Comparison of ENCODE assay signal across 22 cellular contexts in the genomic region with DNA sequence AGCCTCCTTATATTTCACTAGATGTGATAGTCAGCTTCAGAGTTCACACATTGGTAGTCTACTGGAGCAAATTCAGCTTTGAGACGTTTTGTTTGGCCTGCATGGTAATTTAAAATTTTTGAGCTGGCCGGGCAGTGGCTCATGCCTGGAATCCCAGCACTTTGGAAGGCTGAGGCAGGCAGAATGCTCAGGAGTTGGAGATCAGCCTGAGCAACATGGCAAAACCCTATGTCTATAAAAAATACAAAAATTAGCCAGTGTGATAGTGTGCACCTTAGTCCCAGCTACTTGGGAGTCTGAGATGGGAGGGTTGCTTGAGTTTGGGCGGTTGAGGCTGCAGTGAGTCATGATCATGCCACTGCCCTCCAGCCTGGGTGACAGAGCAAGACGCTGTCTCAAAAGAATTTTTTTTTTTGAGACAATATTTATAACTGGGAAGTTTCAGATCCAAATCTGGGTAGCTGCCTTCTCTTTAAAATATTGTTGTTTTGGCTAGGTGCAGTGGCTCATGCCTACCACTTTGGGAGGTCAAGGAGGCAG. TPM values are rescaled to one million over a fixed set of nuclear protein-coding genes. Genes with fewer than 3 reads are reported as not detected.
"Had no signal": no experiment of that assay in that cellular context is flagged by ENCODE, and none has a peak within 500 bp of the region (broad histone marks: within the 10 kb centered on the region; RNA-seq: fewer than 3 reads in every experiment).

No MANE protein-coding gene starts in this region.

- H3K27ac ChIP-seq: dorsolateral prefrontal cortex, left lung, neural progenitor cell, ovary, thyroid gland, uterus had no signal

- H3K4me3 ChIP-seq: dorsolateral prefrontal cortex, left lung, neural progenitor cell, ovary, sigmoid colon, thyroid gland, uterus had no signal

- H3K27me3 ChIP-seq: dorsolateral prefrontal cortex, ovary, sigmoid colon, thyroid gland, uterus had no signal

- H3K36me3 ChIP-seq: left lung, neural progenitor cell, ovary, sigmoid colon, thyroid gland, uterus had no signal

- H3K27ac Mint-ChIP-seq: activated CD4-positive, alpha-beta T cell treated with anti-CD3 and anti-CD28 coated beads, Interleukin-2, amount 10 ng/mL, durations not matched to agents 24 days and 14 days; activated CD8-positive, alpha-beta T cell treated with anti-CD3 and anti-CD28 coated beads, Interleukin-2, amount 10 ng/mL, durations not matched to agents 7 days and 5 days; activated naive CD8-positive, alpha-beta T cell; activated T-cell treated with anti-CD3 and anti-CD28 coated beads, Interleukin-2, amount 50 U/mL, for 72 hours; endodermal cell; neural progenitor cell had no signal

- DNase-seq: activated CD4-positive, alpha-beta T cell treated with anti-CD3 and anti-CD28 coated beads, Interleukin-2, amount 10 ng/mL, durations not matched to agents 24 days and 14 days; activated CD4-positive, CD25-positive, alpha-beta regulatory T cell; activated CD8-positive, alpha-beta memory T cell treated with anti-CD3 and anti-CD28 coated beads, Interleukin-2, amount 50 U/mL, for 4 hours; activated CD8-positive, alpha-beta T cell treated with anti-CD3 and anti-CD28 coated beads, Interleukin-2, amount 10 ng/mL, durations not matched to agents 7 days and 5 days; activated gamma-delta T cell treated with Interleukin-2 at 50 U/mL for 16 hours; activated T-cell treated with anti-CD3 and anti-CD28 coated beads, Interleukin-2, amount 50 U/mL, for 72 hours; anterior cingulate cortex; dorsolateral prefrontal cortex; endodermal cell; kidney; left lung; naive B cell; ovary; sigmoid colon; stimulated activated CD4-positive, alpha-beta T cell treated with anti-CD3 and anti-CD28 coated beads, Interleukin-1b, Interleukin-23, amount 100 ng/mL, for 48 hours; thyroid gland; uterus had no signal

- H3K9me3 Mint-ChIP-seq: activated CD4-positive, alpha-beta T cell treated with anti-CD3 and anti-CD28 coated beads, Interleukin-2, amount 10 ng/mL, durations not matched to agents 24 days and 14 days; activated T-cell treated with anti-CD3 and anti-CD28 coated beads, Interleukin-2, amount 50 U/mL, for 72 hours had no signal

- H3K27me3 Mint-ChIP-seq: activated CD4-positive, alpha-beta T cell treated with anti-CD3 and anti-CD28 coated beads, Interleukin-2, amount 10 ng/mL, durations not matched to agents 24 days and 14 days; activated naive CD8-positive, alpha-beta T cell; naive B cell had no signal

- ATAC-seq: activated CD8-positive, alpha-beta T cell treated with anti-CD3 and anti-CD28 coated beads, Interleukin-2, amount 10 ng/mL, durations not matched to agents 7 days and 5 days; activated T-cell treated with anti-CD3 and anti-CD28 coated beads, Interleukin-2, amount 50 U/mL, for 72 hours; left lung had no signal

- H3K9me3 ChIP-seq: left lung, ovary, sigmoid colon, thyroid gland, uterus had no signal

- H3K4me1 Mint-ChIP-seq: endodermal cell, neural progenitor cell had no signal

- H3K4me3 Mint-ChIP-seq: activated CD4-positive, alpha-beta T cell treated with anti-CD3 and anti-CD28 coated beads, Interleukin-2, amount 10 ng/mL, durations not matched to agents 24 days and 14 days; activated CD8-positive, alpha-beta T cell treated with anti-CD3 and anti-CD28 coated beads, Interleukin-2, amount 10 ng/mL, durations not matched to agents 7 days and 5 days; activated naive CD8-positive, alpha-beta T cell; activated T-cell treated with anti-CD3 and anti-CD28 coated beads, Interleukin-2, amount 50 U/mL, for 72 hours; endodermal cell; neural progenitor cell had no signal

- H3K4me1 ChIP-seq: left lung, neural progenitor cell, sigmoid colon, thyroid gland, uterus had no signal

- H3K36me3 Mint-ChIP-seq: naive B cell, neural progenitor cell had no signal

RNA-seq across cellular contexts. Expression of a gene that starts 37.3 kb away (rescaled TPM):
- total RNA-seq: activated CD4-positive, alpha-beta T cell treated with anti-CD3 and anti-CD28 coated beads, Interleukin-2, amount 10 ng/mL, durations not matched to agents 24 days and 14 days; activated CD8-positive, alpha-beta T cell treated with anti-CD3 and anti-CD28 coated beads, Interleukin-2, amount 10 ng/mL, durations not matched to agents 7 days and 5 days; activated T-cell treated with anti-CD3 and anti-CD28 coated beads, Interleukin-2, amount 50 U/mL, for 72 hours; endodermal cell; epithelial cell of proximal tubule; kidney; left lung; mononuclear cell; T-helper 2 cell treated with Interferon-gamma antibody and Interleukin-4, amounts not matched to agents 100 ng/mL and 5 ng/mL, for 36 hours; thyroid gland; uterus had no signal
- polyA plus RNA-seq: ovary had no signal
